Comparison of ENCODE assay signal across 8 cellular contexts in the genomic region with DNA sequence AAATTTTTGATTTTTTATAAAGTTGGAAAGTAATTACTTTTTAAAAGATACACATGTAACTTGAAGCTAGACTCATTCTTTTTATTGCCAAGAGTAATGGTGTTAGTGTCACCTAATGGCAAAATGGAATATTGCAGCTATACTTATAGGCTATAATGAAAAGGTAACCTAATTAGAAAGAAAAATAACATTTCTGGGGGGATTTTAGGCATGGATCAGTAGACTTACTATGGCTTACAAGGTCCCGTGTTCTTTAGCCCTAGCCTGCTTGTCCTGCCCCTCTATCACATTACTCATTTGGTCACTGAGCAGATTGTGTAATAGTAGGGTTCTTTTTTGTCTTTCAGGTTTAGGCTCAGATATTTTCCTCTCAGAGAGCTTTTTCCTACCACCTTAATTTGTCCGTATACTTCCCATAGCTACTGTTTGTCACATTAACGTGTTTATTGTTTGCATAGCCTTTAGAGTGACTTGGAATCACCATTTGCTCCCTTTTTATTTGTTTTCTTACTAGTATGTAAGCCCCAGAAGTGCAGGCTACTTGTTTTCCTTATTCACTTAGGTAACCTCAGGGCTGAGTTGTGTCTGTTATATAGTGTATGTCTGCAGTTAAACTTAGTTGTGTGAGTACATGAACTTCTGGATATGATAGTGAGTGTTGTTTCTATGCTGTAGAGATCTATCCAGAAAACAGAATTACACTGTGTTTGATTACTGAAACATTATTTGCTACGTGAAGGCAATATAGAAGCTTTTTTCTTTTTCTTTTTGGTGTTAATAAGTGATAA. TPM values are rescaled to one million over a fixed set of nuclear protein-coding genes. Genes with fewer than 3 reads are reported as not detected.
DNase-seq lines count a peak whose midpoint lies in the region; ATAC-seq and TF ChIP-seq lines count a peak whose summit lies in the region.

No MANE protein-coding gene starts in this region.

- no peak overlapping the region for H2AFZ ChIP-seq in SU-DHL-6 (ENCODE audit: low read depth, low read length, severe bottlenecking)

- no peak overlapping the region for H3K9ac ChIP-seq in SU-DHL-6 (ENCODE audit: low read length)

- 0 out of 2 replicates have a peak, but pooled peaks cover 5% of the 10 kb centered on the region for H3F3A ChIP-seq in SU-DHL-6 (ENCODE audit: insufficient read depth)

- DNase-seq in AG09319 (ENCODE audit: extremely low read depth, low read depth) (no peak), KG1 (lab: John Stamatoyannopoulos, UW) (peak; percentile 8), foreskin fibroblast (peak; percentile 21 to 56), psoas muscle (no peak), posterior cingulate gyrus (no peak)

- TF ChIP-seq CTCF in AG09319 (IDR thresholded peaks at IDR 0.05; ENCODE audit: low read depth, low read length): peak; percentile 73
- peak; percentile 21; the same call in 1 of the 2 replicates for TF ChIP-seq CTCF in GM12875 (IDR thresholded peaks at IDR 0.05; ENCODE audit: borderline replicate concordance, insufficient read depth, low read depth, low read length)
- TF ChIP-seq CTCF in SU-DHL-6 (IDR thresholded peaks at IDR 0.05; ENCODE audit: insufficient read depth, low read length, poor library complexity, severe bottlenecking): peak; percentile 90
- peak; percentile 56 for TF ChIP-seq CTCF in foreskin fibroblast (IDR thresholded peaks at IDR 0.05; ENCODE audit: low read depth, low read length)
- TF ChIP-seq CTCF in psoas muscle (IDR thresholded peaks at IDR 0.05): peak; percentile 80

- intact Hi-C loops in psoas muscle (cut with DNase I) (loop anchor here in 1 of 2 donors (5.0 kb wide), 1 partner anchor 56 kb away; no protein-coding TSS in a partner anchor), posterior cingulate gyrus (cut with DNase I) (loop anchor here (10.0 kb wide), 1 partner anchor 793 kb away; no protein-coding TSS in a partner anchor)

- H4K20me1 ChIP-seq in SU-DHL-6 (ENCODE audit: low read depth, low read length): 0 out of 2 replicates have a peak, but pooled peaks cover 4% of the 10 kb centered on the region

- no peak overlapping the region for H3K27ac ChIP-seq in SU-DHL-6 (ENCODE audit: low read depth, low read length)
- H3K27ac ChIP-seq in psoas muscle: no peak overlapping the region

- H3K9me2 ChIP-seq in SU-DHL-6 (replicated peaks; ENCODE audit: insufficient read depth, low read length): no peaks in the 10 kb centered on the region

- WGBS in psoas muscle, 3 donors: 36 to 37% (median 37%) methylated on average over 4 of the region's 4 CpGs

- H3K27me3 ChIP-seq in SU-DHL-6 (ENCODE audit: low read length) (no peaks in the 10 kb centered on the region), psoas muscle (ENCODE audit: insufficient read depth in 3 of 3, low read length in 2 of 3) (no peaks in the 10 kb centered on the region)

- ATAC-seq in psoas muscle: peak; percentile 48 to 86 (median 62)
- no peak for ATAC-seq in GM21423 (IDR thresholded peaks at IDR 0.05; ENCODE audit: unreplicated experiment)

- peak overlapping the region; percentile 44 for H3K4me2 ChIP-seq in SU-DHL-6 (ENCODE audit: low read depth, low read length, poor library complexity, severe bottlenecking)

- H3K4me3 ChIP-seq in GM12875 (ENCODE audit: low read depth, low read length) (no peak overlapping the region), SU-DHL-6 (ENCODE audit: insufficient read depth, low read length, poor library complexity, severe bottlenecking) (no peak overlapping the region), foreskin fibroblast (ENCODE audit: low read depth in 1 of 2, low read length in 2 of 2) (no peak overlapping the region), psoas muscle (no peak overlapping the region)

- H3K36me3 ChIP-seq in SU-DHL-6 (ENCODE audit: low read length) (0 out of 2 replicates have a peak, but pooled peaks cover 3% of the 10 kb centered on the region), psoas muscle (ENCODE audit: insufficient read depth in 1 of 2, low read depth in 1 of 2) (peaks cover 2 to 15% of the 10 kb centered on the region in 2 donors)

- peaks cover 11% of the 10 kb centered on the region for H3K4me1 ChIP-seq in psoas muscle

- no peaks in the 10 kb centered on the region for H3K9me3 ChIP-seq in SU-DHL-6 (ENCODE audit: insufficient read depth, low read length)
- no peaks in the 10 kb centered on the region for H3K9me3 ChIP-seq in psoas muscle

- peaks cover 4% of the 10 kb centered on the region; the same call in 1 of the 2 replicates for H3K79me2 ChIP-seq in SU-DHL-6 (ENCODE audit: insufficient read depth, low read length)

RNA-seq across cellular contexts. Expression of gene RABGAP1L, which starts 58.7 kb away (rescaled TPM):
- 10 to 100 TPM in 2 of 4 donors, 1 to 10 TPM in 2; 8.7 to 14.4 (median 11.7) TPM for total RNA-seq in psoas muscle
- polyA plus RNA-seq in psoas muscle: 1 to 10 TPM; 2.9 to 5.5 (median 5.0) TPM

Comparison
In these comparisons a context has a peak if more than half of its experiments do, and no peak if none do; other contexts are left out.
1. DNase-seq: peak in KG1 (single experiment) and foreskin fibroblast (2 of 2); none in AG09319 (single experiment), psoas muscle (0 of 2) and posterior cingulate gyrus (0 of 10).
2. CTCF ChIP-seq: peak in every context shown above with its lines; median percentile 90 in SU-DHL-6; 80 in psoas muscle; 73 in AG09319; 56 in foreskin fibroblast; 21 in GM12875.